ENCODE assay signal across 15 cellular contexts in genomic region chr12:98274430-98275130, GRCh38.
DNase-seq lines count a peak whose midpoint lies in the region; ATAC-seq and TF ChIP-seq lines count a peak whose summit lies in the region.
"Had no signal": no experiment of that assay in that cellular context is flagged by ENCODE, and none has a peak within 500 bp of the region (broad histone marks: within the 10 kb centered on the region; RNA-seq: fewer than 3 reads in every experiment).

No MANE protein-coding gene starts in this region.

- no peaks in the 10 kb centered on the region for H3K9me2 ChIP-seq in OCI-LY7 (ENCODE audit: insufficient read depth, low read length)

- H3K9me3 Mint-ChIP-seq in natural killer cell treated with Interleukin-12 subunit alpha and Interleukin-12 subunit beta and Interleukin-15 and Interleukin-18, amount 100 ng/mL, for 72 hours = no peaks in the 10 kb centered on the region
- H3K9me3 Mint-ChIP-seq: activated naive CD8-positive, alpha-beta T cell treated with anti-CD3 and anti-CD28 coated beads, Interleukin-2, amount 10 ng/mL, durations not matched to agents 7 days and 5 days had no signal

- H3K4me1 ChIP-seq in OCI-LY7 (ENCODE audit: insufficient read depth, low read length, poor library complexity, severe bottlenecking) = peaks cover 43% of the 10 kb centered on the region
- H3K4me1 ChIP-seq: right atrium auricular region had no signal

- POLR2A ChIA-PET in OCI-LY7 (lab: Charles Lee) = interaction anchor here (0.5 to 2.9 kb wide), 9 partner anchors 12 to 239 kb away, joined by 3 to 47 read pairs (median 3); no protein-coding TSS in a partner anchor

- H3K27ac Mint-ChIP-seq in natural killer cell treated with Interleukin-12 subunit alpha and Interleukin-12 subunit beta and Interleukin-15 and Interleukin-18, amount 100 ng/mL, for 72 hours = no peak overlapping the region
- H3K27ac Mint-ChIP-seq: activated naive CD8-positive, alpha-beta T cell treated with anti-CD3 and anti-CD28 coated beads, Interleukin-2, amount 10 ng/mL, durations not matched to agents 7 days and 5 days had no signal

- no peaks in the 10 kb centered on the region for H3K4me1 Mint-ChIP-seq in natural killer cell treated with Interleukin-12 subunit alpha and Interleukin-12 subunit beta and Interleukin-15 and Interleukin-18, amount 100 ng/mL, for 72 hours (ENCODE audit: low read depth in 2 of 2)
- H3K4me1 Mint-ChIP-seq: activated naive CD8-positive, alpha-beta T cell treated with anti-CD3 and anti-CD28 coated beads, Interleukin-2, amount 10 ng/mL, durations not matched to agents 7 days and 5 days had no signal

- peak overlapping the region; percentile 71 for H3K4me2 ChIP-seq in OCI-LY7 (ENCODE audit: low read length)

- H3K79me2 ChIP-seq in OCI-LY7 (ENCODE audit: insufficient read depth, low read depth, low read length) = no peaks in the 10 kb centered on the region

- peaks cover 32% of the 10 kb centered on the region; the same call in 1 of the 2 replicates for H3K9me3 ChIP-seq in OCI-LY7 (ENCODE audit: low read length)

- H3K4me3 ChIP-seq in OCI-LY7 (ENCODE audit: low read depth, low read length, poor library complexity, severe bottlenecking) = peak overlapping the region; percentile 57
- H3K4me3 ChIP-seq: right atrium auricular region had no signal

- intact Hi-C loops in OCI-LY7 (cut with micrococcal nuclease; ENCODE audit: unreplicated experiment) = loop anchor here (1.0 kb wide), 1 partner anchor 14 kb away; no protein-coding TSS in a partner anchor

- peak overlapping the region; percentile 90 for H3K27ac ChIP-seq in OCI-LY7 (ENCODE audit: low read depth, low read length, poor library complexity, severe bottlenecking)
- H3K27ac ChIP-seq: right atrium auricular region had no signal

- H3K36me3 ChIP-seq in OCI-LY7 (ENCODE audit: insufficient read depth, low read length) = peaks cover 6% of the 10 kb centered on the region; the same call in 1 of the 2 replicates
- H3K36me3 ChIP-seq: right atrium auricular region had no signal

- H3K4me3 Mint-ChIP-seq in natural killer cell treated with Interleukin-12 subunit alpha and Interleukin-12 subunit beta and Interleukin-15 and Interleukin-18, amount 100 ng/mL, for 72 hours = no peak overlapping the region
- H3K4me3 Mint-ChIP-seq: activated naive CD8-positive, alpha-beta T cell treated with anti-CD3 and anti-CD28 coated beads, Interleukin-2, amount 10 ng/mL, durations not matched to agents 7 days and 5 days had no signal

- CTCF ChIA-PET in OCI-LY7 (lab: Charles Lee; ENCODE audit: unreplicated experiment) = interaction anchor here (2.9 kb wide), 1 partner anchor 14 kb away, joined by 15 read pairs; no protein-coding TSS in a partner anchor

- H3K36me3 Mint-ChIP-seq in natural killer cell treated with Interleukin-12 subunit alpha and Interleukin-12 subunit beta and Interleukin-15 and Interleukin-18, amount 100 ng/mL, for 72 hours = peaks cover 4% of the 10 kb centered on the region
- H3K36me3 Mint-ChIP-seq: activated naive CD8-positive, alpha-beta T cell treated with anti-CD3 and anti-CD28 coated beads, Interleukin-2, amount 10 ng/mL, durations not matched to agents 7 days and 5 days had no signal

- ATAC-seq in GM18873 (IDR thresholded peaks at IDR 0.05; ENCODE audit: low FRiP score, unreplicated experiment) (peak; percentile 89), GM21576 (IDR thresholded peaks at IDR 0.05; ENCODE audit: unreplicated experiment) (peak; percentile 98), HG03108 (IDR thresholded peaks at IDR 0.05; ENCODE audit: unreplicated experiment) (peak; percentile 86)
- ATAC-seq in natural killer cell treated with Interleukin-12 subunit alpha and Interleukin-12 subunit beta and Interleukin-15 and Interleukin-18, amount 100 ng/mL, for 72 hours = no peak

- H4K20me1 ChIP-seq in OCI-LY7 (ENCODE audit: insufficient read depth, low read length) = no peaks in the 10 kb centered on the region

- no peak for TF ChIP-seq CTCF in OCI-LY7 (conservative IDR thresholded peaks at IDR 0.05; ENCODE audit: low read length)

- H2AFZ ChIP-seq in OCI-LY7 (ENCODE audit: low read length) = peak overlapping the region; percentile 48; the same call in 1 of the 2 replicates

- peak; percentile 85 for DNase-seq in OCI-LY7 (ENCODE audit: low spot score)
- DNase-seq in OCI-M1 (lab: John Stamatoyannopoulos, UW) = no peak
- no peak for DNase-seq in natural killer cell treated with Interleukin-12 subunit alpha and Interleukin-12 subunit beta and Interleukin-15 and Interleukin-18, amount 100 ng/mL, for 72 hours (ENCODE audit: low spot score)
- DNase-seq in Ammon's horn (ENCODE audit: low spot score) = no peak
- no peak for DNase-seq in effector CD8-positive, alpha-beta T cell (lab: John Stamatoyannopoulos, UW)
- DNase-seq: activated CD4-positive, CD25-positive, alpha-beta regulatory T cell treated with anti-CD3 and anti-CD28 coated beads, Interleukin-2, amount 50 U/mL, for 72 hours; activated naive CD8-positive, alpha-beta T cell treated with anti-CD3 and anti-CD28 coated beads, Interleukin-2, amount 10 ng/mL, durations not matched to agents 7 days and 5 days; DMS53; effector CD4-positive, alpha-beta T cell; midbrain; NCI-H1436 had no signal

- BruUV-seq in OCI-LY7 (replicated peaks; lab: Mats Ljungman, UMichigan) = TSS peak; percentile 92

- H3K27me3 Mint-ChIP-seq in natural killer cell treated with Interleukin-12 subunit alpha and Interleukin-12 subunit beta and Interleukin-15 and Interleukin-18, amount 100 ng/mL, for 72 hours = peaks cover 0 to 41% of the 10 kb centered on the region in 2 donors

Comparison
In these comparisons a context has a peak if more than half of its experiments do, and no peak if none do; other contexts are left out.
1. ATAC-seq: peak in GM18873 (single experiment), GM21576 (single experiment) and HG03108 (single experiment); none in natural killer cell treated with Interleukin-12 subunit alpha and Interleukin-12 subunit beta and Interleukin-15 and Interleukin-18, amount 100 ng/mL, for 72 hours (0 of 2).